19 cellular contexts compared by ENCODE assay signal in the genomic region with DNA sequence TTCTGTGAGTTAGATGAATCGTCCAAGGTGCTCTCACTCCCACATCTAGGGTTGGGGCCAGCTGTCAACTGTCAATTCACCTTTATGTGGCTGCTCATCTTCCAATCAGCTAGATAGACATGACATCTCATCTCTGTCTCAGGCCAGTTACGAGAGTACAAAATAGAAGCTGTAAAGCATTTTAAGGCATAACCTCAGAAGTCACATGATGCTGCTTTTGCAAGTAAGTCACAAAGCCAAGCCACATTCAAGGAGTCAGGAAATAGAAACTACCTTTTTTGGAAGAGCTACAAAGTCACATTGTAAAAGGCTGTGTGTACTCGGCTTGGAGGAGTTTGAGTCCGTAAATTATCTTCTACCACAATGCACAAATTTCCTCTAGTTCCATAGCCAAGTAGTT. TPM values are rescaled to one million over a fixed set of nuclear protein-coding genes. Genes with fewer than 3 reads are reported as not detected.
DNase-seq lines count a peak whose midpoint lies in the region; ATAC-seq, FAIRE-seq and TF ChIP-seq lines count a peak whose summit lies in the region.
"Had no signal": no experiment of that assay in that cellular context is flagged by ENCODE, and none has a peak within 500 bp of the region (broad histone marks: within the 10 kb centered on the region; RNA-seq: fewer than 3 reads in every experiment).

No MANE protein-coding gene starts in this region.

- POLR2A ChIA-PET in naive thymus-derived CD8-positive, alpha-beta T cell (lab: Charles Lee) = interaction anchor here (0.7 kb wide), 1 partner anchor 339 kb away, joined by 4 read pairs; no protein-coding TSS in a partner anchor

- H3K27me3 Mint-ChIP-seq in T-helper 17 cell = no peaks in the 10 kb centered on the region
- no peaks in the 10 kb centered on the region for H3K27me3 Mint-ChIP-seq in naive thymus-derived CD8-positive, alpha-beta T cell

- H3K27ac Mint-ChIP-seq in T-helper 17 cell = no peak overlapping the region
- H3K27ac Mint-ChIP-seq in naive thymus-derived CD8-positive, alpha-beta T cell = no peak overlapping the region
- H3K27ac Mint-ChIP-seq: CD14-positive monocyte; T-helper 1 cell treated with Interleukin-12 subunit alpha and Interleukin-12 subunit beta and Interleukin-4 antibody, amounts not matched to agents 30 μg/mL and 1 μg/mL, for 36 hours had no signal

- H3K9me3 ChIP-seq in T-helper 17 cell (ENCODE audit: control insufficient read depth, low read length, poor library complexity, severe bottlenecking) = no peaks in the 10 kb centered on the region

- no peaks in the 10 kb centered on the region for H3K36me3 Mint-ChIP-seq in T-helper 17 cell (ENCODE audit: low read depth)
- H3K36me3 Mint-ChIP-seq in naive thymus-derived CD8-positive, alpha-beta T cell = no peaks in the 10 kb centered on the region
- H3K36me3 Mint-ChIP-seq: CD14-positive monocyte had no signal

- H3K4me3 Mint-ChIP-seq in T-helper 17 cell = no peak overlapping the region
- H3K4me3 Mint-ChIP-seq in naive thymus-derived CD8-positive, alpha-beta T cell = no peak overlapping the region
- H3K4me3 Mint-ChIP-seq: CD14-positive monocyte; T-helper 1 cell treated with Interleukin-12 subunit alpha and Interleukin-12 subunit beta and Interleukin-4 antibody, amounts not matched to agents 30 μg/mL and 1 μg/mL, for 36 hours had no signal

- no peak overlapping the region for H3K4me3 ChIP-seq in GM12865 (ENCODE audit: low read depth, low read length)

- DNase-seq in GM12865 (ENCODE audit: low read depth) = peak; percentile 27
- DNase-seq in M059J (ENCODE audit: low read depth) = peak; percentile 17
- no peak for DNase-seq in T-helper 17 cell
- DNase-seq in naive thymus-derived CD8-positive, alpha-beta T cell = peak in 5 of 10 donors; percentile 1 to 54 (median 28)
- DNase-seq in D341Med (ENCODE audit: low spot score) = no peak
- no peak for DNase-seq in RCC 7860 (ENCODE audit: low spot score)
- DNase-seq: effector memory CD4-positive, alpha-beta T cell; NCI-H1417; NCI-H345; PC-3; stimulated activated CD4-positive, alpha-beta T cell treated with anti-CD3 and anti-CD28 coated beads, Interleukin-1b, Interleukin-23, amount 100 ng/mL, for 48 hours had no signal

- TF ChIP-seq CTCF in GM12865 (IDR thresholded peaks at IDR 0.05; ENCODE audit: insufficient read depth, low read depth, low read length, missing control alignments) = no peak

- H3K9me3 Mint-ChIP-seq in naive thymus-derived CD8-positive, alpha-beta T cell = no peaks in the 10 kb centered on the region
- H3K9me3 Mint-ChIP-seq: CD14-positive monocyte had no signal

- H3K4me1 Mint-ChIP-seq in T-helper 17 cell = peaks cover 13% of the 10 kb centered on the region
- peaks cover 3 to 16% (median 11%) of the 10 kb centered on the region in 4 donors for H3K4me1 Mint-ChIP-seq in naive thymus-derived CD8-positive, alpha-beta T cell

- ATAC-seq in T-helper 17 cell (peak; percentile 84), GM21367 (IDR thresholded peaks at IDR 0.05; ENCODE audit: unreplicated experiment) (no peak), GM18861 (IDR thresholded peaks at IDR 0.05; ENCODE audit: unreplicated experiment) (no peak)
- ATAC-seq in naive thymus-derived CD8-positive, alpha-beta T cell = peak; percentile 80 to 88
- ATAC-seq: PC-3 had no signal

- no peak for FAIRE-seq in RCC 7860 (lab: Jason Lieb, UNC)
- FAIRE-seq: bronchial epithelial cell had no signal

RNA-seq across cellular contexts. Expression of a gene that starts 5.1 kb away (rescaled TPM):
- total RNA-seq in M059J (2014; rRNA removed; shearing (Covaris generic)) = 5.6 and 7.3 TPM in 2 replicates
- 1 to 10 TPM in 1 of 2 donors, under 1 TPM in 1; 0.47 to 3.8 TPM for total RNA-seq in T-helper 17 cell
- total RNA-seq in naive thymus-derived CD8-positive, alpha-beta T cell = under 1 TPM; 0.55 to 0.94 TPM
- polyA plus RNA-seq in naive thymus-derived CD8-positive, alpha-beta T cell = 1 to 10 TPM in 1 of 3 donors, under 1 TPM in 1, not detected in 1; 0.11 to 2.0 TPM
- total RNA-seq: bronchial epithelial cell had no signal
- polyA plus RNA-seq: neural cell had no signal

RNA-seq across cellular contexts. Expression of a gene that starts 29.1 kb away (rescaled TPM):
- total RNA-seq in M059J (2014; rRNA removed; shearing (Covaris generic)) = 0.20 TPM in 1 of 2 replicates, not detected in the other
- total RNA-seq in T-helper 17 cell = under 1 TPM; 0.23 to 0.37 TPM
- not detected for total RNA-seq in naive thymus-derived CD8-positive, alpha-beta T cell
- polyA plus RNA-seq in naive thymus-derived CD8-positive, alpha-beta T cell = not detected
- total RNA-seq: bronchial epithelial cell, HT1080, ureter had no signal
- polyA plus RNA-seq: neural cell had no signal

Comparison
In these comparisons a context has a peak if more than half of its experiments do, and no peak if none do; other contexts are left out.
1. DNase-seq: peak in GM12865 (single experiment) and M059J (single experiment); none in T-helper 17 cell (0 of 3), D341Med (single experiment) and RCC 7860 (single experiment).
2. ATAC-seq: peak in T-helper 17 cell (single experiment) and naive thymus-derived CD8-positive, alpha-beta T cell (2 of 2); none in GM21367 (single experiment) and GM18861 (single experiment).